ENCODE assay signal across 12 cellular contexts in genomic region chr4:52714597-52715254, GRCh38. TPM values are rescaled to one million over a fixed set of nuclear protein-coding genes. Genes with fewer than 3 reads are reported as not detected.
DNase-seq lines count a peak whose midpoint lies in the region; ATAC-seq and TF ChIP-seq lines count a peak whose summit lies in the region.
"Had no signal": no experiment of that assay in that cellular context is flagged by ENCODE, and none has a peak within 500 bp of the region (broad histone marks: within the 10 kb centered on the region; RNA-seq: fewer than 3 reads in every experiment).

No MANE protein-coding gene starts in this region.

- H3K27ac ChIP-seq in MM.1S (ENCODE audit: low read length) = no peak overlapping the region; the same call in 1 of the 2 replicates
- H3K27ac ChIP-seq in neural cell (ENCODE audit: low read length) = no peak overlapping the region

- peaks cover 33% of the 10 kb centered on the region for H3K36me3 Mint-ChIP-seq in activated naive CD8-positive, alpha-beta T cell treated with anti-CD3 and anti-CD28 coated beads, Interleukin-2, amount 10 ng/mL, durations not matched to agents 7 days and 5 days

- H3K36me3 ChIP-seq in MM.1S (replicated peaks; ENCODE audit: insufficient read depth, low read length) (peaks cover 22% of the 10 kb centered on the region), neural cell (ENCODE audit: insufficient read depth, low read length) (peaks cover 5% of the 10 kb centered on the region)

- no peaks in the 10 kb centered on the region for H3K9me3 Mint-ChIP-seq in activated naive CD8-positive, alpha-beta T cell treated with anti-CD3 and anti-CD28 coated beads, Interleukin-2, amount 10 ng/mL, durations not matched to agents 7 days and 5 days

- peaks cover 49% of the 10 kb centered on the region for H3F3A ChIP-seq in MM.1S (ENCODE audit: insufficient read depth, low read length)
- H3F3A ChIP-seq in neural cell (ENCODE audit: insufficient read depth, low read length, poor library complexity, severe bottlenecking) = no peaks in the 10 kb centered on the region

- peak; percentile 62 for DNase-seq in activated CD8-positive, alpha-beta memory T cell treated with anti-CD3 and anti-CD28 coated beads for 24 hours
- DNase-seq in activated CD8-positive, alpha-beta memory T cell treated with anti-CD3 and anti-CD28 coated beads, Interleukin-2, amount 50 U/mL, for 48 hours = no peak
- DNase-seq in MM.1S = no peak
- no peak for DNase-seq in activated naive CD8-positive, alpha-beta T cell treated with anti-CD3 and anti-CD28 coated beads, Interleukin-2, amount 10 ng/mL, durations not matched to agents 7 days and 5 days
- no peak for DNase-seq in anterior cingulate cortex (lab: John Stamatoyannopoulos, UW)
- DNase-seq in nucleus accumbens (lab: John Stamatoyannopoulos, UW) = no peak
- no peak for DNase-seq in retina
- DNase-seq: hippocampal formation, substantia nigra had no signal

- no peaks in the 10 kb centered on the region for H3K9me2 ChIP-seq in MM.1S (replicated peaks; ENCODE audit: insufficient read depth, low read length)
- H3K9me2 ChIP-seq in neural cell (ENCODE audit: insufficient read depth, low read length) = no peaks in the 10 kb centered on the region

- TF ChIP-seq CTCF in MM.1S (IDR thresholded peaks at IDR 0.05; ENCODE audit: low read length) (no peak), neural cell (IDR thresholded peaks at IDR 0.05; ENCODE audit: poor library complexity, severe bottlenecking) (no peak)

- H3K9me3 ChIP-seq in MM.1S (replicated peaks; ENCODE audit: insufficient read depth, low read length) = no peaks in the 10 kb centered on the region
- no peaks in the 10 kb centered on the region for H3K9me3 ChIP-seq in neural cell (ENCODE audit: low read length)

- H3K4me2 ChIP-seq in MM.1S (ENCODE audit: low read depth, low read length) (peak overlapping the region; percentile 98; the same call in 1 of the 2 replicates), neural cell (ENCODE audit: low read length) (no peak overlapping the region)

- no peak for TF ChIP-seq EP300 in neural cell (conservative IDR thresholded peaks at IDR 0.05; ENCODE audit: poor library complexity, severe bottlenecking)

- H3K27me3 Mint-ChIP-seq in activated naive CD8-positive, alpha-beta T cell treated with anti-CD3 and anti-CD28 coated beads, Interleukin-2, amount 10 ng/mL, durations not matched to agents 7 days and 5 days = peaks cover 2% of the 10 kb centered on the region

- peaks cover 21% of the 10 kb centered on the region; the same call in 1 of the 2 replicates for H3K4me1 ChIP-seq in MM.1S (ENCODE audit: low read length)

- H3K79me2 ChIP-seq in MM.1S (ENCODE audit: low read length) (peaks cover 27% of the 10 kb centered on the region), neural cell (replicated peaks; ENCODE audit: insufficient read depth, low read length) (no peaks in the 10 kb centered on the region)

- peak overlapping the region; percentile 75 for H3K27ac Mint-ChIP-seq in activated naive CD8-positive, alpha-beta T cell treated with anti-CD3 and anti-CD28 coated beads, Interleukin-2, amount 10 ng/mL, durations not matched to agents 7 days and 5 days

- POLR2A ChIA-PET in activated naive CD8-positive, alpha-beta T cell treated with anti-CD3 and anti-CD28 coated beads, Interleukin-2, amount 10 ng/mL, durations not matched to agents 7 days and 5 days (lab: Charles Lee) = interaction anchor here (3.5 kb wide), 1 partner anchor 7 kb away, joined by 105 read pairs; no protein-coding TSS in a partner anchor

- H3K4me3 ChIP-seq in MM.1S (ENCODE audit: low read length) (no peak overlapping the region), neural cell (ENCODE audit: low read length) (peak overlapping the region; percentile 83)

- H2AFZ ChIP-seq in MM.1S (ENCODE audit: low read length) = no peak overlapping the region
- H2AFZ ChIP-seq in neural cell (ENCODE audit: low read depth, low read length) = no peak overlapping the region

- no peaks in the 10 kb centered on the region; the same call in 1 of the 2 replicates for H4K20me1 ChIP-seq in MM.1S (ENCODE audit: insufficient read depth, low read length)
- H4K20me1 ChIP-seq in neural cell (ENCODE audit: insufficient read depth) = no peaks in the 10 kb centered on the region

- H3K27me3 ChIP-seq in MM.1S (replicated peaks; ENCODE audit: insufficient read depth, low read length) (no peaks in the 10 kb centered on the region), neural cell (ENCODE audit: insufficient read depth, low read depth, low read length) (no peaks in the 10 kb centered on the region)

- no peak overlapping the region for H3K9ac ChIP-seq in MM.1S (ENCODE audit: low read length)
- H3K9ac ChIP-seq in neural cell (ENCODE audit: low read length) = no peak overlapping the region

- peak overlapping the region; percentile 93 for H3K4me3 Mint-ChIP-seq in activated naive CD8-positive, alpha-beta T cell treated with anti-CD3 and anti-CD28 coated beads, Interleukin-2, amount 10 ng/mL, durations not matched to agents 7 days and 5 days
- H3K4me3 Mint-ChIP-seq: CD14-positive monocyte had no signal

- no peak for ATAC-seq in activated naive CD8-positive, alpha-beta T cell treated with anti-CD3 and anti-CD28 coated beads, Interleukin-2, amount 10 ng/mL, durations not matched to agents 7 days and 5 days (ENCODE audit: low read depth)
- ATAC-seq: sciatic nerve had no signal

- no peak for TF ChIP-seq RAD21 in neural cell (conservative IDR thresholded peaks at IDR 0.05)

- peaks cover 35% of the 10 kb centered on the region for H3K4me1 Mint-ChIP-seq in activated naive CD8-positive, alpha-beta T cell treated with anti-CD3 and anti-CD28 coated beads, Interleukin-2, amount 10 ng/mL, durations not matched to agents 7 days and 5 days

TF ChIP-seq in neural cell, 6 proteins besides CTCF, POLR2A, EP300 and RAD21:
- TF ChIP-seq, protein P1, sequence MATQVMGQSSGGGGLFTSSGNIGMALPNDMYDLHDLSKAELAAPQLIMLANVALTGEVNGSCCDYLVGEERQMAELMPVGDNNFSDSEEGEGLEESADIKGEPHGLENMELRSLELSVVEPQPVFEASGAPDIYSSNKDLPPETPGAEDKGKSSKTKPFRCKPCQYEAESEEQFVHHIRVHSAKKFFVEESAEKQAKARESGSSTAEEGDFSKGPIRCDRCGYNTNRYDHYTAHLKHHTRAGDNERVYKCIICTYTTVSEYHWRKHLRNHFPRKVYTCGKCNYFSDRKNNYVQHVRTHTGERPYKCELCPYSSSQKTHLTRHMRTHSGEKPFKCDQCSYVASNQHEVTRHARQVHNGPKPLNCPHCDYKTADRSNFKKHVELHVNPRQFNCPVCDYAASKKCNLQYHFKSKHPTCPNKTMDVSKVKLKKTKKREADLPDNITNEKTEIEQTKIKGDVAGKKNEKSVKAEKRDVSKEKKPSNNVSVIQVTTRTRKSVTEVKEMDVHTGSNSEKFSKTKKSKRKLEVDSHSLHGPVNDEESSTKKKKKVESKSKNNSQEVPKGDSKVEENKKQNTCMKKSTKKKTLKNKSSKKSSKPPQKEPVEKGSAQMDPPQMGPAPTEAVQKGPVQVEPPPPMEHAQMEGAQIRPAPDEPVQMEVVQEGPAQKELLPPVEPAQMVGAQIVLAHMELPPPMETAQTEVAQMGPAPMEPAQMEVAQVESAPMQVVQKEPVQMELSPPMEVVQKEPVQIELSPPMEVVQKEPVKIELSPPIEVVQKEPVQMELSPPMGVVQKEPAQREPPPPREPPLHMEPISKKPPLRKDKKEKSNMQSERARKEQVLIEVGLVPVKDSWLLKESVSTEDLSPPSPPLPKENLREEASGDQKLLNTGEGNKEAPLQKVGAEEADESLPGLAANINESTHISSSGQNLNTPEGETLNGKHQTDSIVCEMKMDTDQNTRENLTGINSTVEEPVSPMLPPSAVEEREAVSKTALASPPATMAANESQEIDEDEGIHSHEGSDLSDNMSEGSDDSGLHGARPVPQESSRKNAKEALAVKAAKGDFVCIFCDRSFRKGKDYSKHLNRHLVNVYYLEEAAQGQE (IDR thresholded peaks at IDR 0.05; ENCODE audit: borderline replicate concordance) = no peak
- no peak for TF ChIP-seq EZH2 (IDR thresholded peaks at IDR 0.05; ENCODE audit: borderline replicate concordance, insufficient read depth, low read length, poor library complexity, severe bottlenecking)
- TF ChIP-seq SMC3 (conservative IDR thresholded peaks at IDR 0.05; ENCODE audit: poor library complexity) = no peak
- TF ChIP-seq POLR2AphosphoS5 (IDR thresholded peaks at IDR 0.05) = no peak
- no peak for TF ChIP-seq MXI1 (conservative IDR thresholded peaks at IDR 0.05; ENCODE audit: poor library complexity, severe bottlenecking)
- TF ChIP-seq TAF1 (IDR thresholded peaks at IDR 0.05; ENCODE audit: low read depth) = no peak

RNA-seq across cellular contexts. Expression of gene ERVMER34-1, which starts 36.5 kb away (rescaled TPM):
- not detected for total RNA-seq in activated naive CD8-positive, alpha-beta T cell treated with anti-CD3 and anti-CD28 coated beads, Interleukin-2, amount 10 ng/mL, durations not matched to agents 7 days and 5 days
- polyA plus RNA-seq in neural cell = not detected in 2 replicates
- polyA minus RNA-seq in neural cell = 0.23 TPM in 1 of 2 replicates, not detected in the other
- polyA plus RNA-seq: CD14-positive monocyte had no signal

RNA-seq across cellular contexts. Expression of gene USP46, which starts 55.6 kb away (rescaled TPM):
- total RNA-seq in activated naive CD8-positive, alpha-beta T cell treated with anti-CD3 and anti-CD28 coated beads, Interleukin-2, amount 10 ng/mL, durations not matched to agents 7 days and 5 days = 1 to 10 TPM; 8.3 to 9.1 TPM
- polyA plus RNA-seq in neural cell = 14.1 and 14.9 TPM in 2 replicates
- polyA minus RNA-seq in neural cell = 30.4 and 33.8 TPM in 2 replicates
